20 cellular contexts compared by ENCODE assay signal in genomic region chr2:7726989-7727388, GRCh38.
DNase-seq lines count a peak whose midpoint lies in the region; ATAC-seq and TF ChIP-seq lines count a peak whose summit lies in the region.
"Had no signal": no experiment of that assay in that cellular context is flagged by ENCODE, and none has a peak within 500 bp of the region (broad histone marks: within the 10 kb centered on the region; RNA-seq: fewer than 3 reads in every experiment).

No MANE protein-coding gene starts in this region.

- H3K4me1 Mint-ChIP-seq in stimulated activated naive CD8-positive, alpha-beta T cell treated with anti-CD3 and anti-CD28 coated beads, Interleukin-15, Interleukin-2, amounts not matched to agents 100 ng/mL and 50 ng/mL, for 24 hours (ENCODE audit: low read depth): peaks cover 49% of the 10 kb centered on the region
- peaks cover 27% of the 10 kb centered on the region for H3K4me1 Mint-ChIP-seq in activated T-helper 17 cell treated with anti-CD3 and anti-CD28 coated beads, Interleukin-2, amount 50 U/mL, for 72 hours

- H3K4me1 ChIP-seq in lower lobe of right lung (peaks cover 4% of the 10 kb centered on the region), upper lobe of right lung (no peaks in the 10 kb centered on the region)
- H3K4me1 ChIP-seq: prostate gland had no signal

- H3K27me3 ChIP-seq in lower lobe of right lung (ENCODE audit: low read depth): no peaks in the 10 kb centered on the region
- no peaks in the 10 kb centered on the region for H3K27me3 ChIP-seq in upper lobe of right lung

- H3K36me3 Mint-ChIP-seq in stimulated activated naive CD8-positive, alpha-beta T cell treated with anti-CD3 and anti-CD28 coated beads, Interleukin-15, Interleukin-2, amounts not matched to agents 100 ng/mL and 50 ng/mL, for 24 hours (ENCODE audit: low read depth): peaks cover 18% of the 10 kb centered on the region
- H3K36me3 Mint-ChIP-seq in activated T-helper 17 cell treated with anti-CD3 and anti-CD28 coated beads, Interleukin-2, amount 50 U/mL, for 72 hours (ENCODE audit: low read depth): peaks cover 40% of the 10 kb centered on the region

- H3K4me3 Mint-ChIP-seq in stimulated activated naive CD8-positive, alpha-beta T cell treated with anti-CD3 and anti-CD28 coated beads, Interleukin-15, Interleukin-2, amounts not matched to agents 100 ng/mL and 50 ng/mL, for 24 hours: peak overlapping the region; percentile 78
- peak overlapping the region; percentile 68 for H3K4me3 Mint-ChIP-seq in activated T-helper 17 cell treated with anti-CD3 and anti-CD28 coated beads, Interleukin-2, amount 50 U/mL, for 72 hours

- TF ChIP-seq CTCF in lower lobe of right lung (IDR thresholded peaks at IDR 0.05) (no peak), upper lobe of right lung (IDR thresholded peaks at IDR 0.05) (no peak)

- H3K27me3 Mint-ChIP-seq in stimulated activated naive CD8-positive, alpha-beta T cell treated with anti-CD3 and anti-CD28 coated beads, Interleukin-15, Interleukin-2, amounts not matched to agents 100 ng/mL and 50 ng/mL, for 24 hours: no peaks in the 10 kb centered on the region
- no peaks in the 10 kb centered on the region for H3K27me3 Mint-ChIP-seq in activated T-helper 17 cell treated with anti-CD3 and anti-CD28 coated beads, Interleukin-2, amount 50 U/mL, for 72 hours

- H3K9me3 Mint-ChIP-seq in stimulated activated naive CD8-positive, alpha-beta T cell treated with anti-CD3 and anti-CD28 coated beads, Interleukin-15, Interleukin-2, amounts not matched to agents 100 ng/mL and 50 ng/mL, for 24 hours: no peaks in the 10 kb centered on the region
- no peaks in the 10 kb centered on the region for H3K9me3 Mint-ChIP-seq in activated T-helper 17 cell treated with anti-CD3 and anti-CD28 coated beads, Interleukin-2, amount 50 U/mL, for 72 hours

- no peak for DNase-seq in stimulated activated naive CD8-positive, alpha-beta T cell treated with anti-CD3 and anti-CD28 coated beads, Interleukin-15, Interleukin-2, amounts not matched to agents 100 U/mL and 50 U/mL, for 24 hours
- DNase-seq in lower lobe of right lung (no peak), upper lobe of right lung (no peak), DMS53 treated with DMSO at 0.1 percent for 48 hours (lab: John Stamatoyannopoulos, UW; ENCODE audit: unreplicated experiment) (no peak), NCI-H82 treated with DMSO at 0.1 percent for 48 hours (lab: John Stamatoyannopoulos, UW; ENCODE audit: unreplicated experiment) (no peak), SK-N-DZ (ENCODE audit: low spot score) (no peak)
- DNase-seq: activated gamma-delta T cell, aorta, DMS53, dorsolateral prefrontal cortex, GF-D8, head of caudate nucleus, MM.1S, NCI-H1417 treated with DMSO at 0.1 percent for 48 hours, NCI-H510A treated with DMSO at 0.1 percent for 48 hours had no signal

- no peaks in the 10 kb centered on the region for H3K9me3 ChIP-seq in lower lobe of right lung
- H3K9me3 ChIP-seq in upper lobe of right lung: no peaks in the 10 kb centered on the region
- H3K9me3 ChIP-seq: prostate gland had no signal

- ATAC-seq in stimulated activated naive CD8-positive, alpha-beta T cell treated with anti-CD3 and anti-CD28 coated beads, Interleukin-15, Interleukin-2, amounts not matched to agents 100 U/mL and 50 U/mL, for 24 hours: no peak
- ATAC-seq in activated T-helper 17 cell treated with anti-CD3 and anti-CD28 coated beads, Interleukin-2, amount 50 U/mL, for 72 hours (replicated peaks): no peak
- ATAC-seq in lower lobe of right lung (no peak), upper lobe of right lung (no peak)
- ATAC-seq: left lobe of liver had no signal

- H3K36me3 ChIP-seq in lower lobe of right lung (no peaks in the 10 kb centered on the region), upper lobe of right lung (no peaks in the 10 kb centered on the region)
- H3K36me3 ChIP-seq: prostate gland had no signal

- H3K27ac Mint-ChIP-seq in stimulated activated naive CD8-positive, alpha-beta T cell treated with anti-CD3 and anti-CD28 coated beads, Interleukin-15, Interleukin-2, amounts not matched to agents 100 ng/mL and 50 ng/mL, for 24 hours: peak overlapping the region; percentile 95
- H3K27ac Mint-ChIP-seq in activated T-helper 17 cell treated with anti-CD3 and anti-CD28 coated beads, Interleukin-2, amount 50 U/mL, for 72 hours: peak overlapping the region; percentile 49

- intact Hi-C loops in lower lobe of right lung (cut with DNase I) (no loop called here), upper lobe of right lung (cut with DNase I) (no loop called here)

- H3K27ac ChIP-seq in lower lobe of right lung (no peak overlapping the region), upper lobe of right lung (peak overlapping the region; percentile 47)
- H3K27ac ChIP-seq: dorsolateral prefrontal cortex, prostate gland, VCaP had no signal

- H3K4me3 ChIP-seq in lower lobe of right lung (peak overlapping the region; percentile 20), upper lobe of right lung (peak overlapping the region; percentile 28)
- H3K4me3 ChIP-seq: dorsolateral prefrontal cortex, prostate gland had no signal
